ENCODE assay signal across 1 cellular context in genomic region chr17:62895256-62895649, GRCh38.
TF ChIP-seq lines count a peak whose summit lies in the region.

No MANE protein-coding gene starts in this region.

TF ChIP-seq in IMR-90, 13 proteins besides CTCF, POLR2A, EP300 and RAD21 (continued from another document):
- TF ChIP-seq MXI1 (IDR thresholded peaks at IDR 0.05; ENCODE audit: borderline replicate concordance, low read depth, low read length) (no peak), NFE2L2 (IDR thresholded peaks at IDR 0.05; ENCODE audit: low read depth, low read length) (no peak), RCOR1 (IDR thresholded peaks at IDR 0.05; ENCODE audit: insufficient replicate concordance, low read length) (no peak), MAZ (IDR thresholded peaks at IDR 0.05; ENCODE audit: borderline replicate concordance, low read depth, low read length) (no peak), CHD1 (IDR thresholded peaks at IDR 0.05; ENCODE audit: low read depth, low read length) (no peak), CEBPB (IDR thresholded peaks at IDR 0.05; ENCODE audit: low read depth, low read length) (no peak), USF2 (IDR thresholded peaks at IDR 0.05; ENCODE audit: low read depth, low read length) (no peak)
